ENCODE assay signal across 10 cellular contexts in the genomic region with DNA sequence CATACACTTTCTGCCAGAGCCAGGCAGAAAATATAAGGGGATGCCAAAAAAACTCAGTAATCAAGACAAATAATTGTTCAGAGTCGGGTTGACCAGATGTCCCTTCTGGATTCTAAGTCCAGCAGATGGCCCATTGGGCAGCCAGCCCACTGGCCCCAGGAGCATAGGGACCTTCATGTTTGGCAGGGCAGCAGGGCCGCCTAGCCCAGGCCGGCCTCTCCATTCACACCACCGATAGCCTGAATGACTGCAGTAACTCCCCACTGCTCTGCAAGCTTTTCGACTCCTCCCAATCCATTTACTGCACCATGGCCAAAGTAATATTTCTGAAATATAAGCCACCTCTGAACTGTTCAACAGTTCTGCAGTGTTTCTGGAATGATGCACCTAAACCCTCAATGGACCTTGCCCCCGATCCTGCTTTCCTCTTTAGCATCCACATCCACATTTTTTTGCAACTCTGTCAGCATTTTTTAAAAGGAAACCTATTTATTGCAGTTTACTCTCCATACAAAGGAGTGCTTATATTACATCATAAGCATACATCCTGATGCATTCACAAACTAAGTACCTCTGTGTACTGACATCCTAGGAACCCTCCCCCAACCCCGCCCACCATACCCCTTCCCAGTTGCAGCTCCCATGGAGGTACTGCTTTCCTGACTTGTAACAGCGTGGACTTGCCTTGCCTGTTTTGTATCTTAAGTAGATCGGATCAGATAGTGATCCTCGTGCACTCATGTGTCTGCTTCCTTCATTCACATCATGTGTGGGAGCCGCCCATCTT. TPM values are rescaled to one million over a fixed set of nuclear protein-coding genes. Genes with fewer than 3 reads are reported as not detected.
DNase-seq lines count a peak whose midpoint lies in the region; ATAC-seq and TF ChIP-seq lines count a peak whose summit lies in the region.
"Had no signal": no experiment of that assay in that cellular context is flagged by ENCODE, and none has a peak within 500 bp of the region (broad histone marks: within the 10 kb centered on the region; RNA-seq: fewer than 3 reads in every experiment).

No MANE protein-coding gene starts in this region.

- H3K36me3 ChIP-seq in GM23338 (ENCODE audit: insufficient read depth) = no peaks in the 10 kb centered on the region
- no peaks in the 10 kb centered on the region for H3K36me3 ChIP-seq in left ventricle myocardium inferior
- no peaks in the 10 kb centered on the region for H3K36me3 ChIP-seq in sigmoid colon
- no peaks in the 10 kb centered on the region for H3K36me3 ChIP-seq in upper lobe of right lung

- no peaks in the 10 kb centered on the region for H3K27me3 ChIP-seq in GM23338 (ENCODE audit: insufficient read depth)
- no peaks in the 10 kb centered on the region for H3K27me3 ChIP-seq in left ventricle myocardium inferior (ENCODE audit: low read depth)
- H3K27me3 ChIP-seq in sigmoid colon = no peaks in the 10 kb centered on the region
- no peaks in the 10 kb centered on the region for H3K27me3 ChIP-seq in upper lobe of right lung

- no peak overlapping the region for H3K4me2 ChIP-seq in GM23338

- DNase-seq in GM23338 (ENCODE audit: low spot score) (no peak), left ventricle myocardium inferior (peak; percentile 69), sigmoid colon (peak; percentile 71), upper lobe of right lung (no peak)
- DNase-seq: mesenchymal stem cell; stimulated activated CD4-positive, alpha-beta T cell treated with anti-CD3 and anti-CD28 coated beads, Interleukin-12 subunit alpha, Interleukin-12 subunit beta, amount 100 ng/mL, for 4 hours had no signal

- no peak overlapping the region for H3K27ac Mint-ChIP-seq in GM23338
- H3K27ac Mint-ChIP-seq: stimulated activated memory B cell treated with anti-CD40 and anti-IgM and Interleukin-4, amounts not matched to agents 10 μg/mL and 1 μg/mL and 100 μg/mL, for 72 hours had no signal

- peaks cover 33% of the 10 kb centered on the region for H3K4me1 Mint-ChIP-seq in GM23338

- no peak overlapping the region for H3K4me3 Mint-ChIP-seq in GM23338
- H3K4me3 Mint-ChIP-seq: stimulated activated memory B cell treated with anti-CD40 and anti-IgM and Interleukin-4, amounts not matched to agents 10 μg/mL and 1 μg/mL and 100 μg/mL, for 72 hours had no signal

- no peaks in the 10 kb centered on the region for H3K36me3 Mint-ChIP-seq in GM23338 (ENCODE audit: low read depth)
- H3K36me3 Mint-ChIP-seq: stimulated activated memory B cell treated with anti-CD40 and anti-IgM and Interleukin-4, amounts not matched to agents 10 μg/mL and 1 μg/mL and 100 μg/mL, for 72 hours had no signal

- TF ChIP-seq CTCF in GM23338 (conservative IDR thresholded peaks at IDR 0.05; ENCODE audit: low read depth in 2 of 2) (no peak), left ventricle myocardium inferior (IDR thresholded peaks at IDR 0.05; ENCODE audit: borderline replicate concordance) (no peak), sigmoid colon (IDR thresholded peaks at IDR 0.05) (no peak), upper lobe of right lung (IDR thresholded peaks at IDR 0.05) (no peak)

- TF ChIP-seq EP300 in sigmoid colon (IDR thresholded peaks at IDR 0.05) = no peak

- no peak for TF ChIP-seq POLR2A in sigmoid colon (IDR thresholded peaks at IDR 0.05)
- no peak for TF ChIP-seq POLR2A in GM18505 (IDR thresholded peaks at IDR 0.05; ENCODE audit: borderline replicate concordance, extremely low read depth, insufficient read depth, insufficient read length)

- H3K9me3 ChIP-seq in left ventricle myocardium inferior (replicated peaks) (no peaks in the 10 kb centered on the region), sigmoid colon (no peaks in the 10 kb centered on the region), upper lobe of right lung (no peaks in the 10 kb centered on the region)

- H3K4me1 ChIP-seq in GM23338 (ENCODE audit: insufficient read depth) (peaks cover 20% of the 10 kb centered on the region), left ventricle myocardium inferior (peaks cover 68% of the 10 kb centered on the region), sigmoid colon (peaks cover 0 to 60% (median 39%) of the 10 kb centered on the region in 4 donors), upper lobe of right lung (peaks cover 8% of the 10 kb centered on the region)

- no peaks in the 10 kb centered on the region for H3F3A ChIP-seq in GM23338 (replicated peaks; ENCODE audit: low read depth)

- H3K9me3 Mint-ChIP-seq in GM23338 = no peaks in the 10 kb centered on the region

- intact Hi-C loops in left ventricle myocardium inferior (cut with micrococcal nuclease) = no loop called here
- intact Hi-C loops in sigmoid colon (cut with DNase I) = no loop called here
- intact Hi-C loops in upper lobe of right lung (cut with DNase I) = no loop called here

- H3K9me2 ChIP-seq in GM23338 (ENCODE audit: insufficient read depth) = no peaks in the 10 kb centered on the region

- H3K27me3 Mint-ChIP-seq in GM23338 (ENCODE audit: insufficient read depth, low read depth, poor library complexity) = peaks cover 2% of the 10 kb centered on the region

- no peak overlapping the region for H2AFZ ChIP-seq in GM23338

- peak; percentile 18; the same call in 2 of the 3 replicates for ATAC-seq in GM23338
- peak; percentile 85 for ATAC-seq in SK-N-SH treated with all-trans-retinoic acid at 6 μM for 48 hours
- no peak for ATAC-seq in GM19324 (IDR thresholded peaks at IDR 0.05; ENCODE audit: low FRiP score, unreplicated experiment)
- no peak for ATAC-seq in upper lobe of right lung
- ATAC-seq in GM18505 (IDR thresholded peaks at IDR 0.05; ENCODE audit: unreplicated experiment) = no peak
- ATAC-seq: stimulated activated memory B cell treated with anti-CD40 and anti-IgM and Interleukin-4, amounts not matched to agents 10 μg/mL and 1 μg/mL and 100 μg/mL, for 72 hours had no signal

- H3K4me3 ChIP-seq in GM23338 (no peak overlapping the region), left ventricle myocardium inferior (no peak overlapping the region), sigmoid colon (no peak overlapping the region), upper lobe of right lung (no peak overlapping the region)

- H3K27ac ChIP-seq in GM23338 (ENCODE audit: low read depth) (0 out of 2 replicates have a peak overlapping the region, but pooled peaks have one; percentile 36), left ventricle myocardium inferior (replicated peaks) (no peak overlapping the region), sigmoid colon (peak overlapping the region in 3 of 4 donors; percentile 25 to 40 (median 38)), upper lobe of right lung (no peak overlapping the region)

- H4K20me1 ChIP-seq in GM23338 (replicated peaks; ENCODE audit: insufficient read depth) = peaks cover 52% of the 10 kb centered on the region

- 50 to 64% methylated on average over 11 of the region's 11 CpGs for WGBS in sigmoid colon, 2 donors

- peaks cover 88% of the 10 kb centered on the region for H3K79me2 ChIP-seq in GM23338 (replicated peaks; ENCODE audit: insufficient read depth)

TF ChIP-seq in GM23338, 12 proteins besides CTCF, POLR2A, EP300 and RAD21 (continues in another document):
- TF ChIP-seq ZNF331 (CRISPR knock-in tag; IDR thresholded peaks at IDR 0.05; ENCODE audit: low read depth) (no peak), EZH2phosphoT487 (IDR thresholded peaks at IDR 0.05; ENCODE audit: unreplicated experiment) (no peak), JUNB (IDR thresholded peaks at IDR 0.05; ENCODE audit: unreplicated experiment) (no peak), EZH2 (IDR thresholded peaks at IDR 0.05; ENCODE audit: low read depth, unreplicated experiment) (no peak), ZNF114 (CRISPR knock-in tag; IDR thresholded peaks at IDR 0.05) (no peak), CREB1 (CRISPR knock-in tag; IDR thresholded peaks at IDR 0.05; ENCODE audit: low read depth) (no peak), POLR2AphosphoS5 (IDR thresholded peaks at IDR 0.05; ENCODE audit: low read depth) (no peak), STAT1 (IDR thresholded peaks at IDR 0.05; ENCODE audit: unreplicated experiment) (no peak)

TF ChIP-seq in SK-N-SH treated with all-trans-retinoic acid at 6 μM for 48 hours, 23 proteins besides CTCF, POLR2A, EP300 and RAD21 (continues in another document):
- TF ChIP-seq TSHZ2 (CRISPR knock-in tag; IDR thresholded peaks at IDR 0.05) (peak; percentile 85; the same call in 1 of the 2 replicates), ESRRG (CRISPR knock-in tag; IDR thresholded peaks at IDR 0.05) (0 out of 2 replicates have a peak, but pooled peaks have one; percentile 19), RARB (CRISPR knock-in tag; IDR thresholded peaks at IDR 0.05) (no peak), TOX (CRISPR knock-in tag; IDR thresholded peaks at IDR 0.05; ENCODE audit: borderline replicate concordance) (no peak), ISL1 (CRISPR knock-in tag; IDR thresholded peaks at IDR 0.05) (no peak)

RNA-seq across cellular contexts. Expression of gene LDHD, which starts 46.3 kb away (rescaled TPM):
- 7.7 and 10.6 TPM in 2 replicates for total RNA-seq in GM23338 (2014; rRNA removed; shearing (Covaris generic))
- polyA plus RNA-seq in GM23338 (2016; fragmentation: Nextera tagmentation; extraction: Ambion mirVana) (3.9 and 5.0 TPM in 2 replicates), sigmoid colon (100 to 1,000 TPM in 1 of 3 donors, 10 to 100 TPM in 2; 66.1 to 114 (median 78.0) TPM)
- total RNA-seq in left ventricle myocardium inferior (97.9 TPM), sigmoid colon (1 to 10 TPM; 2.5 to 7.6 (median 7.3) TPM), upper lobe of right lung (10.7 TPM)

Comparison
In these comparisons a context has a peak if more than half of its experiments do, and no peak if none do; other contexts are left out.
1. ATAC-seq: peak in GM23338 (single experiment) and SK-N-SH treated with all-trans-retinoic acid at 6 μM for 48 hours (single experiment); none in GM19324 (single experiment), upper lobe of right lung (single experiment) and GM18505 (single experiment).
2. DNase-seq: peak in left ventricle myocardium inferior (single experiment) and sigmoid colon (single experiment); none in GM23338 (single experiment) and upper lobe of right lung (single experiment).
3. H3K27ac ChIP-seq: peak in GM23338 (single experiment) and sigmoid colon (3 of 4); none in left ventricle myocardium inferior (single experiment) and upper lobe of right lung (single experiment).